Comparison of ENCODE assay signal across 8 cellular contexts in the genomic region with DNA sequence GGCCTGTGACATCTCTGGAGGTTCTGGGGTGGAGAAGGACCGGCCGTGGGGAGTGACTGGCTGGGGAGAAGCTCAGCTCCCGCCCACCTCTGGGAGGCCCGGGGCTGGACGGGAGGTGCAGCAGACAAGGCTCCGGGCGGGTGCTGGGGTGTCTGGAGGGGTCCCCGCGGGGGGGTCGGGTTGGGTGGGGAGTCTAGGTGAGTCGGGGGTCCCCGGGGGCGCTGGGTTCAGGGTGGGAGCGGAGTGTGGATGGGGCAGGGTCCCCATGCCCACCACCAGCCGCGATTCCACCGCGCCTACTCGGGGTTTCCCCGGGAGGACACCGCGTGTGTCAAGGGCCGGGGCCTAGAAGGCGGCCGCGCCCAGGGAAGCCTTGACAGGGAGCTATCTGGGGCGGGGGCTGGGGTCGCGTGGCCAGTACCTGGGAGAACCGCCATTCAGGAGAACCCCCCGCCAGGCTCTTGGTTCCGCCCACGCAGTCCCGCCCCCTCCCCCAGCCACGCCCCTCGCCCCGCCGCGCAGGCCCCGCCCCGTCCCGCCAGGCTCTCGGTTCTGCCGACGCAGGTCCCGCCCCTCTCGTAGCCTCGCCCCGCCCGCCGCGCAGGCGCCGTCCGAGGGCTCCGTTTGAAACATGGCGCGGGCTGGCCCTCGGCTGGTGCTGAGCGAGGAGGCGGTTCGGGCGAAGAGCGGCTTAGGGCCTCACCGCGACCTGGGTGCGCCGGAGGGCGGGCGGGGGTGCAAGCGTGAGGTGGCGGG. TPM values are rescaled to one million over a fixed set of nuclear protein-coding genes. Genes with fewer than 3 reads are reported as not detected.
A peak's percentile ranks its signal among the peaks of the same experiment; 100 is the strongest.
DNase-seq lines count a peak whose midpoint lies in the region; ATAC-seq and TF ChIP-seq lines count a peak whose summit lies in the region.

A gene with protein sequence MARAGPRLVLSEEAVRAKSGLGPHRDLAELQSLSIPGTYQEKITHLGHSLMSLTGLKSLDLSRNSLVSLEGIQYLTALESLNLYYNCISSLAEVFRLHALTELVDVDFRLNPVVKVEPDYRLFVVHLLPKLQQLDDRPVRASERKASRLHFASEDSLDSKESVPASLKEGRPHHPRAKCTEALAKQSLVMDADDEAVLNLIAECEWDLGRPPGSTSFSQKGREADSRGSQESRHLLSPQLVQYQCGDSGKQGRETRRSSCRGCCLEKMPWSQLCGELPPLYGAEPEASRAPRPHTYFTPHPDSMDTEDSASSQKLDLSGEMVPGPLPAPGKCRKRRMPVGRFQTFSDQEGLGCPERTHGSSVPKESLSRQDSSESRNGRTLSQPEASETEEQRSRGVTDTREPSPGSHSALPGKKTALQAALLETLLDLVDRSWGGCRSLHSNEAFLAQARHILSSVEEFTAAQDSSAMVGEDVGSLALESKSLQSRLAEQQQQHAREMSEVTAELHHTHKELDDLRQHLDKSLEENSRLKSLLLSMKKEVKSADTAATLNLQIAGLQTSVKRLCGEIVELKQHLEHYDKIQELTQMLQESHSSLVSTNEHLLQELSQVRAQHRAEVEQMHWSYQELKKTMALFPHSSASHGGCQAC (plus strand): TSS at position 610 of the 756 bp plus-strand sequence. CDS start 22 bp downstream, at position 632.

- peak within 1 kb of the TSS; percentile 83 for H3K4me3 ChIP-seq in A673 (ENCODE audit: low read depth, low read length, poor library complexity, severe bottlenecking)
- H3K4me3 ChIP-seq in WI38 (ENCODE audit: low read depth, low read length) = peak within 1 kb of the TSS; percentile 73
- peak within 1 kb of the TSS; percentile 74 to 94 (median 78) for H3K4me3 ChIP-seq in mammary epithelial cell (replicated peaks in 1 of 3; ENCODE audit: insufficient read depth in 1 of 3, low read depth in 2 of 3, low read length in 3 of 3)

- in situ Hi-C loops in mammary epithelial cell (cut with MboI; ENCODE audit: low sequenced_read_pairs in 2 of 2) = no loop called here

- H3K36me3 ChIP-seq in A673 (ENCODE audit: insufficient read depth, low read length, poor library complexity, severe bottlenecking) (peaks cover 10% of the 10 kb centered on the region), mammary epithelial cell (ENCODE audit: insufficient read depth, low read length) (no peaks in the 10 kb centered on the region)

- H2AFZ ChIP-seq in mammary epithelial cell (ENCODE audit: low read depth, low read length) = peak within 1 kb of the TSS; percentile 94

- H3K4me1 ChIP-seq in A673 (ENCODE audit: insufficient read depth, low read length, poor library complexity, severe bottlenecking) = peaks cover 3% of the 10 kb centered on the region
- H3K4me1 ChIP-seq in mammary epithelial cell (ENCODE audit: insufficient read depth, low read length) = peaks cover 14% of the 10 kb centered on the region

- H3K4me2 ChIP-seq in mammary epithelial cell (ENCODE audit: insufficient read depth, low read depth, low read length) = peak within 1 kb of the TSS; percentile 89

- H3K27me3 ChIP-seq in A673 (replicated peaks; ENCODE audit: insufficient read depth, low read depth, low read length, poor library complexity) = no peaks in the 10 kb centered on the region
- no peaks in the 10 kb centered on the region for H3K27me3 ChIP-seq in mammary epithelial cell (ENCODE audit: insufficient read depth, low read length)

- POLR2A ChIA-PET in A673 (lab: Charles Lee; ENCODE audit: low non-redundant PET) = interaction anchor here (0.6 kb wide), 1 partner anchor 44 kb away, joined by 12 read pairs; no protein-coding TSS in a partner anchor

- peak; percentile 92 for DNase-seq in A673 (ENCODE audit: low spot score)
- DNase-seq in NCI-H2196 (lab: John Stamatoyannopoulos, UW; ENCODE audit: unreplicated experiment) = peak; percentile 89
- DNase-seq in mammary epithelial cell = peak; percentile 81
- peak; percentile 87 for DNase-seq in inferior parietal cortex (ENCODE audit: extremely low spot score)
- peak; percentile 61 for DNase-seq in smooth muscle cell of the brain vasculature (ENCODE audit: low read depth, low spot score)

- dilution Hi-C loops in mammary epithelial cell (cut with HindIII; ENCODE audit: low sequenced_read_pairs) = no loop called here

- H3K9me3 ChIP-seq in A673 (ENCODE audit: low read depth, low read length, poor library complexity, severe bottlenecking) (peaks cover 4% of the 10 kb centered on the region), mammary epithelial cell (replicated peaks; ENCODE audit: insufficient read depth, low read length) (peaks cover 2% of the 10 kb centered on the region)

- CTCF ChIA-PET in A673 (lab: Charles Lee) (no interaction called here), mammary epithelial cell (lab: Charles Lee; ENCODE audit: low non-redundant PET) (no interaction called here)

- peak within 1 kb of the TSS; percentile 67 for H3K27ac ChIP-seq in A673 (ENCODE audit: low read depth, low read length, poor library complexity, severe bottlenecking)
- peak within 1 kb of the TSS; percentile 75 for H3K27ac ChIP-seq in mammary epithelial cell (ENCODE audit: insufficient read depth, low read depth, low read length)

- BruUV-seq in A673 (replicated peaks; lab: Mats Ljungman, UMichigan) (no TSS peak), mammary epithelial cell (replicated peaks; lab: Mats Ljungman, UMichigan) (no TSS peak)

- H4K20me1 ChIP-seq in mammary epithelial cell (ENCODE audit: insufficient read depth, low read length) = no peaks in the 10 kb centered on the region

- ATAC-seq in GM18858 (IDR thresholded peaks at IDR 0.05; ENCODE audit: unreplicated experiment) (peak; percentile 51), HG03095 (IDR thresholded peaks at IDR 0.05; ENCODE audit: unreplicated experiment) (peak; percentile 74)

- H3K9ac ChIP-seq in mammary epithelial cell (ENCODE audit: insufficient read depth, low read length) = peak within 1 kb of the TSS; percentile 68

- H3K79me2 ChIP-seq in mammary epithelial cell (ENCODE audit: insufficient read depth, low read length) = peaks cover 46% of the 10 kb centered on the region

- TF ChIP-seq CTCF in A673 (conservative IDR thresholded peaks at IDR 0.05; ENCODE audit: low read depth, low read length) = no peak
- no peak for TF ChIP-seq CTCF in WI38 (IDR thresholded peaks at IDR 0.05; ENCODE audit: low read depth, low read length)
- no peak for TF ChIP-seq CTCF in mammary epithelial cell (conservative IDR thresholded peaks at IDR 0.05 in 1 of 2, IDR thresholded peaks at IDR 0.05 in 1 of 2; ENCODE audit: extremely low read depth in 1 of 2, insufficient read depth in 1 of 2, low read depth in 1 of 2, low read length in 2 of 2)

- intact Hi-C loops in A673 (cut with micrococcal nuclease; ENCODE audit: unreplicated experiment) = no loop called here
- intact Hi-C loops in mammary epithelial cell (cut with micrococcal nuclease) = loop anchor here (5.0 kb wide), 1 partner anchor 140 kb away; no protein-coding TSS in a partner anchor

- 0% methylated on average over 1 of the region's 72 CpGs for WGBS in mammary epithelial cell (ENCODE audit: low coverage, missing lambda C conversion rate)

RNA-seq across cellular contexts. Expression of the gene that starts here (rescaled TPM):
- 37.2 and 40.1 TPM in 2 replicates for total RNA-seq in A673 (2021)
- 10 to 100 TPM in 1 of 2 donors, 1 to 10 TPM in 1; 3.5 to 13.4 TPM for total RNA-seq in mammary epithelial cell
- 5.6 TPM for polyA plus RNA-seq in mammary epithelial cell
- 8.2 TPM for polyA minus RNA-seq in mammary epithelial cell

Comparison
In these comparisons a context has a peak if more than half of its experiments do, and no peak if none do; other contexts are left out.
1. Peak in every context shown above with its lines: DNase-seq, ATAC-seq, H3K4me3 ChIP-seq and H3K27ac ChIP-seq.